ENCODE assay signal across 13 cellular contexts in genomic region chr7:34949356-34949755, GRCh38.
A peak's percentile ranks its signal among the peaks of the same experiment; 100 is the strongest.
DNase-seq lines count a peak whose midpoint lies in the region.
"Had no signal": no experiment of that assay in that cellular context is flagged by ENCODE, and none has a peak within 500 bp of the region (broad histone marks: within the 10 kb centered on the region; RNA-seq: fewer than 3 reads in every experiment).

No MANE protein-coding gene starts in this region.

- H3K4me1 Mint-ChIP-seq in activated CD4-positive, alpha-beta T cell treated with anti-CD3 and anti-CD28 coated beads, Interleukin-2, amount 10 ng/mL, durations not matched to agents 7 days and 5 days, result no peaks in the 10 kb centered on the region

- no peaks in the 10 kb centered on the region for H3K27me3 Mint-ChIP-seq in activated CD4-positive, alpha-beta T cell treated with anti-CD3 and anti-CD28 coated beads, Interleukin-2, amount 10 ng/mL, durations not matched to agents 7 days and 5 days

- H3K27ac Mint-ChIP-seq in activated CD4-positive, alpha-beta T cell treated with anti-CD3 and anti-CD28 coated beads, Interleukin-2, amount 10 ng/mL, durations not matched to agents 7 days and 5 days, result no peak overlapping the region

- POLR2A ChIA-PET in activated CD4-positive, alpha-beta T cell treated with anti-CD3 and anti-CD28 coated beads, Interleukin-2, amount 10 ng/mL, durations not matched to agents 7 days and 5 days (lab: Charles Lee), result no interaction called here

- DNase-seq in GM04503 (ENCODE audit: low read depth), result peak; percentile 32
- peak; percentile 45 for DNase-seq in NCI-H226
- DNase-seq in fibroblast of peridontal ligament (ENCODE audit: extremely low read depth), result peak; percentile 23
- DNase-seq in activated CD4-positive, alpha-beta T cell treated with anti-CD3 and anti-CD28 coated beads, Interleukin-2, amount 10 ng/mL, durations not matched to agents 7 days and 5 days, result no peak
- DNase-seq in T-helper 9 cell, result no peak
- no peak for DNase-seq in occipital lobe (lab: John Stamatoyannopoulos, UW)
- DNase-seq in NCI-H1694 (lab: John Stamatoyannopoulos, UW), result no peak
- DNase-seq: KBM-7, NCI-H1092 treated with DMSO at 0.1 percent for 48 hours, NCI-H187 treated with DMSO at 0.1 percent for 48 hours, NCI-H2171, NCI-H774, PC-9 had no signal

- H3K9me3 Mint-ChIP-seq in activated CD4-positive, alpha-beta T cell treated with anti-CD3 and anti-CD28 coated beads, Interleukin-2, amount 10 ng/mL, durations not matched to agents 7 days and 5 days, result no peaks in the 10 kb centered on the region

- no peaks in the 10 kb centered on the region for H3K36me3 Mint-ChIP-seq in activated CD4-positive, alpha-beta T cell treated with anti-CD3 and anti-CD28 coated beads, Interleukin-2, amount 10 ng/mL, durations not matched to agents 7 days and 5 days (ENCODE audit: low read depth)

- no peak overlapping the region for H3K4me3 Mint-ChIP-seq in activated CD4-positive, alpha-beta T cell treated with anti-CD3 and anti-CD28 coated beads, Interleukin-2, amount 10 ng/mL, durations not matched to agents 7 days and 5 days

- CTCF ChIA-PET in activated CD4-positive, alpha-beta T cell treated with anti-CD3 and anti-CD28 coated beads, Interleukin-2, amount 10 ng/mL, durations not matched to agents 7 days and 5 days (lab: Charles Lee), result no interaction called here

Comparison
In these comparisons a context has a peak if more than half of its experiments do, and no peak if none do; other contexts are left out.
1. DNase-seq: peak in GM04503 (single experiment), NCI-H226 (single experiment) and fibroblast of peridontal ligament (single experiment); none in activated CD4-positive, alpha-beta T cell treated with anti-CD3 and anti-CD28 coated beads, Interleukin-2, amount 10 ng/mL, durations not matched to agents 7 days and 5 days (single experiment), T-helper 9 cell (single experiment), occipital lobe (single experiment) and NCI-H1694 (single experiment).